1 cellular context compared by ENCODE assay signal in the genomic region with DNA sequence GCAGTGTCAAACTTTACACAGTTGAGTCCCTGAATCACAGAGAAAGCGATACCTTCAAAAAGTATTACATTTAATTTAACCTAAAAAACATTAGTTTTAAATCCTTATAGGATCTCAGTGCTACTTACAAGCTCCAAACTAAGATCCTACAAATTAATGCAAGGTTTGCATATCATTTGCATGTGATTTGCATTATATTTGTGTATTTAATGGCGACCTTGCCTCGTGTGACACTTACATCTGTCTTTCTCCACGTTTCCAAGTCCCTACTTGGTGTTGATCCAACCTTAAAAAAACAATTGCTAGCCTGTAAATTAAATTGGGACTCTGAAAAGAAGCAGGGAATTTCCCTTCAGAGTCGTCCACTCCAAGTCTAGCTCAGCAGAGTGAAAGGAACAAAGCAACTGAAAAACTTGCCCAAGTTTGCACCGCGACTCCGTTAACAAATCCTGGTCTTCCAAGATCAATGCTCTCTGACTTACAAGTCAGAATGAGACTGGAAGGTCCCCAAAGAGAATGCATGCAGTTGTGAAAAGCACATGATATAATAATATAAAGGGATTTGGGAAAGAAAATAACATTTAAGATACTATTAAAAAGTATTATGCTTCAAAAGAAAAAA.
TF ChIP-seq lines count a peak whose summit lies in the region.

No MANE protein-coding gene starts in this region.

TF ChIP-seq in HEK293, 187 proteins besides CTCF, POLR2A, EP300 and RAD21 (continued from another document):
- TF ChIP-seq, protein P1, sequence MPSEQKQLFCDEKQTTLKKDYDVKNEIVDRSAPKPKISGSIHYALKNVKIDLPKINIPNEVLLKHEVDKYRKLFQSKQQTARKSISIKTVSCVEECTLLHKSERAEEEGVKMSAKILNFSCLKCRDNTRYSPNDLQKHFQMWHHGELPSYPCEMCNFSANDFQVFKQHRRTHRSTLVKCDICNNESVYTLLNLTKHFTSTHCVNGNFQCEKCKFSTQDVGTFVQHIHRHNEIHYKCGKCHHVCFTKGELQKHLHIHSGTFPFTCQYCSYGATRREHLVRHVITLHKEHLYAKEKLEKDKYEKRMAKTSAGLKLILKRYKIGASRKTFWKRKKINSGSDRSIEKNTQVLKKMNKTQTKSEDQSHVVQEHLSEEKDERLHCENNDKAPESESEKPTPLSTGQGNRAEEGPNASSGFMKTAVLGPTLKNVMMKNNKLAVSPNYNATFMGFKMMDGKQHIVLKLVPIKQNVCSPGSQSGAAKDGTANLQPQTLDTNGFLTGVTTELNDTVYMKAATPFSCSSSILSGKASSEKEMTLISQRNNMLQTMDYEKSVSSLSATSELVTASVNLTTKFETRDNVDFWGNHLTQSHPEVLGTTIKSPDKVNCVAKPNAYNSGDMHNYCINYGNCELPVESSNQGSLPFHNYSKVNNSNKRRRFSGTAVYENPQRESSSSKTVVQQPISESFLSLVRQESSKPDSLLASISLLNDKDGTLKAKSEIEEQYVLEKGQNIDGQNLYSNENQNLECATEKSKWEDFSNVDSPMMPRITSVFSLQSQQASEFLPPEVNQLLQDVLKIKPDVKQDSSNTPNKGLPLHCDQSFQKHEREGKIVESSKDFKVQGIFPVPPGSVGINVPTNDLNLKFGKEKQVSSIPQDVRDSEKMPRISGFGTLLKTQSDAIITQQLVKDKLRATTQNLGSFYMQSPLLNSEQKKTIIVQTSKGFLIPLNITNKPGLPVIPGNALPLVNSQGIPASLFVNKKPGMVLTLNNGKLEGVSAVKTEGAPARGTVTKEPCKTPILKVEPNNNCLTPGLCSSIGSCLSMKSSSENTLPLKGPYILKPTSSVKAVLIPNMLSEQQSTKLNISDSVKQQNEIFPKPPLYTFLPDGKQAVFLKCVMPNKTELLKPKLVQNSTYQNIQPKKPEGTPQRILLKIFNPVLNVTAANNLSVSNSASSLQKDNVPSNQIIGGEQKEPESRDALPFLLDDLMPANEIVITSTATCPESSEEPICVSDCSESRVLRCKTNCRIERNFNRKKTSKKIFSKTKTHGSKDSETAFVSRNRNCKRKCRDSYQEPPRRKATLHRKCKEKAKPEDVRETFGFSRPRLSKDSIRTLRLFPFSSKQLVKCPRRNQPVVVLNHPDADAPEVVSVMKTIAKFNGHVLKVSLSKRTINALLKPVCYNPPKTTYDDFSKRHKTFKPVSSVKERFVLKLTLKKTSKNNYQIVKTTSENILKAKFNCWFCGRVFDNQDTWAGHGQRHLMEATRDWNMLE (tag by site-specific recombination; conservative IDR thresholded peaks at IDR 0.05; ENCODE audit: low read depth): no peak
- TF ChIP-seq ZNF707 (tag by site-specific recombination; IDR thresholded peaks at IDR 0.05) (no peak), ZFP37 (tag by site-specific recombination; IDR thresholded peaks at IDR 0.05) (no peak), SCRT1 (tag by site-specific recombination; IDR thresholded peaks at IDR 0.05; ENCODE audit: borderline replicate concordance) (no peak), ZNF221 (tag by site-specific recombination; IDR thresholded peaks at IDR 0.05; ENCODE audit: borderline replicate concordance) (no peak), ZNF398 (tag by site-specific recombination; IDR thresholded peaks at IDR 0.05) (0 out of 2 replicates have a peak, but pooled peaks have one; percentile 9), ZNF335 (tag by site-specific recombination; conservative IDR thresholded peaks at IDR 0.05) (0 out of 2 replicates have a peak, but pooled peaks have one; percentile 31), GLI2 (tag by site-specific recombination; IDR thresholded peaks at IDR 0.05; ENCODE audit: borderline replicate concordance, low read depth) (no peak), ZNF416 (tag by site-specific recombination; IDR thresholded peaks at IDR 0.05) (no peak), MZF1 (tag by site-specific recombination; IDR thresholded peaks at IDR 0.05; ENCODE audit: borderline replicate concordance) (no peak), OSR2 (tag by site-specific recombination; IDR thresholded peaks at IDR 0.05) (no peak), SETDB1 (IDR thresholded peaks at IDR 0.05; ENCODE audit: insufficient read length, low read length) (no peak), KLF7 (tag by site-specific recombination; IDR thresholded peaks at IDR 0.05; ENCODE audit: borderline replicate concordance) (no peak), ZIC2 (tag by site-specific recombination; IDR thresholded peaks at IDR 0.05) (no peak), ZBTB17 (tag by site-specific recombination; IDR thresholded peaks at IDR 0.05) (0 out of 2 replicates have a peak, but pooled peaks have one; percentile 20), ZNF423 (tag by site-specific recombination; IDR thresholded peaks at IDR 0.05) (no peak), ZNF626 (tag by site-specific recombination; IDR thresholded peaks at IDR 0.05) (no peak), GLI4 (tag by site-specific recombination; IDR thresholded peaks at IDR 0.05) (no peak), ZNF785 (tag by site-specific recombination; IDR thresholded peaks at IDR 0.05) (no peak), ZNF488 (tag by site-specific recombination; IDR thresholded peaks at IDR 0.05) (no peak), ZNF121 (tag by site-specific recombination; IDR thresholded peaks at IDR 0.05) (no peak)
- TF ChIP-seq, protein P2, sequence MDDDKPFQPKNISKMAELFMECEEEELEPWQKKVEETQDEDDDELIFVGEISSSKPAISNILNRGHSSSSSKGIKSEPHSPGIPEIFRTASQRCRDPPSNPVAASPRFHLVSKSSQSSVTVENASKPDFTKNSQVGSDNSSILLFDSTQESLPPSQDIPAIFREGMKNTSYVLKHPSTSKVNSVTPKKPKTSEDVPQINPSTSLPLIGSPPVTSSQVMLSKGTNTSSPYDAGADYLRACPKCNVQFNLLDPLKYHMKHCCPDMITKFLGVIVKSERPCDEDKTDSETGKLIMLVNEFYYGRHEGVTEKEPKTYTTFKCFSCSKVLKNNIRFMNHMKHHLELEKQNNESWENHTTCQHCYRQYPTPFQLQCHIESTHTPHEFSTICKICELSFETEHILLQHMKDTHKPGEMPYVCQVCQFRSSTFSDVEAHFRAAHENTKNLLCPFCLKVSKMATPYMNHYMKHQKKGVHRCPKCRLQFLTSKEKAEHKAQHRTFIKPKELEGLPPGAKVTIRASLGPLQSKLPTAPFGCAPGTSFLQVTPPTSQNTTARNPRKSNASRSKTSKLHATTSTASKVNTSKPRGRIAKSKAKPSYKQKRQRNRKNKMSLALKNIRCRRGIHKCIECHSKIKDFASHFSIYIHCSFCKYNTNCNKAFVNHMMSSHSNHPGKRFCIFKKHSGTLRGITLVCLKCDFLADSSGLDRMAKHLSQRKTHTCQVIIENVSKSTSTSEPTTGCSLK (tag by site-specific recombination; IDR thresholded peaks at IDR 0.05): no peak
